In the genomic region with DNA sequence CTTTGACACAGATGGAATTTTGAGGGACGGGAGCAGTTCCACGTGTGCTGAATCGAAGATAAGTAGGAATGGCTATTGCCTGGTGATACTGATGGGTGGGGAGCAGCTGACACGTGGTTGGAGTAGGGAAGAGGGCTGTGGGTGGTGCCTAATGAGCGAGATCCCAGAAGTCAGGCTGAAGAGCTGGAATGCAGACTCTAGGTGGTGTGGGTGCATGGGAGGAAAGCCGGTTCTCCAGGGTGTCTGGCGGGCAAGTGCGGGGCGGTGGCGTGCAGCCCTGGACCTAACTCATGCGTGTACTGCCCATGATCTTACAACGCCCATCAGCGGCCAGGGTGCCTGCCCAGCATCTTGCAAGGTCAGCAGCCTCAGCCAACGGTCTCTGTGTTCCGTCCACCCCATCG, we compare ENCODE assay signal across 1 cellular context.
TF ChIP-seq lines count a peak whose summit lies in the region.

No MANE protein-coding gene starts in this region.

TF ChIP-seq in neural cell, 6 proteins besides CTCF, POLR2A, EP300 and RAD21:
- TF ChIP-seq, protein P1, sequence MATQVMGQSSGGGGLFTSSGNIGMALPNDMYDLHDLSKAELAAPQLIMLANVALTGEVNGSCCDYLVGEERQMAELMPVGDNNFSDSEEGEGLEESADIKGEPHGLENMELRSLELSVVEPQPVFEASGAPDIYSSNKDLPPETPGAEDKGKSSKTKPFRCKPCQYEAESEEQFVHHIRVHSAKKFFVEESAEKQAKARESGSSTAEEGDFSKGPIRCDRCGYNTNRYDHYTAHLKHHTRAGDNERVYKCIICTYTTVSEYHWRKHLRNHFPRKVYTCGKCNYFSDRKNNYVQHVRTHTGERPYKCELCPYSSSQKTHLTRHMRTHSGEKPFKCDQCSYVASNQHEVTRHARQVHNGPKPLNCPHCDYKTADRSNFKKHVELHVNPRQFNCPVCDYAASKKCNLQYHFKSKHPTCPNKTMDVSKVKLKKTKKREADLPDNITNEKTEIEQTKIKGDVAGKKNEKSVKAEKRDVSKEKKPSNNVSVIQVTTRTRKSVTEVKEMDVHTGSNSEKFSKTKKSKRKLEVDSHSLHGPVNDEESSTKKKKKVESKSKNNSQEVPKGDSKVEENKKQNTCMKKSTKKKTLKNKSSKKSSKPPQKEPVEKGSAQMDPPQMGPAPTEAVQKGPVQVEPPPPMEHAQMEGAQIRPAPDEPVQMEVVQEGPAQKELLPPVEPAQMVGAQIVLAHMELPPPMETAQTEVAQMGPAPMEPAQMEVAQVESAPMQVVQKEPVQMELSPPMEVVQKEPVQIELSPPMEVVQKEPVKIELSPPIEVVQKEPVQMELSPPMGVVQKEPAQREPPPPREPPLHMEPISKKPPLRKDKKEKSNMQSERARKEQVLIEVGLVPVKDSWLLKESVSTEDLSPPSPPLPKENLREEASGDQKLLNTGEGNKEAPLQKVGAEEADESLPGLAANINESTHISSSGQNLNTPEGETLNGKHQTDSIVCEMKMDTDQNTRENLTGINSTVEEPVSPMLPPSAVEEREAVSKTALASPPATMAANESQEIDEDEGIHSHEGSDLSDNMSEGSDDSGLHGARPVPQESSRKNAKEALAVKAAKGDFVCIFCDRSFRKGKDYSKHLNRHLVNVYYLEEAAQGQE (IDR thresholded peaks at IDR 0.05; ENCODE audit: borderline replicate concordance) = no peak
- no peak for TF ChIP-seq TAF1 (IDR thresholded peaks at IDR 0.05; ENCODE audit: low read depth)
- TF ChIP-seq POLR2AphosphoS5 (IDR thresholded peaks at IDR 0.05) = no peak
- no peak for TF ChIP-seq SMC3 (conservative IDR thresholded peaks at IDR 0.05; ENCODE audit: poor library complexity)
- no peak for TF ChIP-seq MXI1 (conservative IDR thresholded peaks at IDR 0.05; ENCODE audit: poor library complexity, severe bottlenecking)
- no peak for TF ChIP-seq EZH2 (IDR thresholded peaks at IDR 0.05; ENCODE audit: borderline replicate concordance, insufficient read depth, low read length, poor library complexity, severe bottlenecking)
